8 cellular contexts compared by ENCODE assay signal in the genomic region with DNA sequence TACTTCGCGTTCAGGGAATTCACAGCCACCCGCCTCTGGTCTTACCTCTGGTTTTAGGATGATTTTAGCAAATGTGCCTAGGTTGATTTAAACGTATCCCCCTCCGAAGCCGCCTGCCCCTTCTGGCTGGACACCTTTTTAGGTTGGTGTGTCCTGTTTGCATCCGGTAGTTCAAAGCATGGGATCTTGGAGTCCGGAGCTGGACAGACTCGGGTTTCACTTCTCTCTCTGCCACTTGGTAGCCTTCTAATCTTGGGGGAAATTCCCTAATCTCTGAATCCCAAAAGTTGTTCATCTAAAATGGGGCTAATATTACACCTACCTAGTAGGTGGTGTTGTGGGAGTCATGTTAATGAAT. TPM values are rescaled to one million over a fixed set of nuclear protein-coding genes. Genes with fewer than 3 reads are reported as not detected.
A peak's percentile ranks its signal among the peaks of the same experiment; 100 is the strongest.
DNase-seq lines count a peak whose midpoint lies in the region; ATAC-seq and TF ChIP-seq lines count a peak whose summit lies in the region.

No MANE protein-coding gene starts in this region.

- TF ChIP-seq CTCF in CD14-positive monocyte (IDR thresholded peaks at IDR 0.05), result no peak
- no peak for TF ChIP-seq CTCF in esophagus squamous epithelium (IDR thresholded peaks at IDR 0.05)
- TF ChIP-seq CTCF in sigmoid colon (IDR thresholded peaks at IDR 0.05), result no peak

- peaks cover 0 to 6% (median 2%) of the 10 kb centered on the region in 3 donors for H3K27me3 Mint-ChIP-seq in CD14-positive monocyte (ENCODE audit: low read depth in 3 of 3)

- no peak for TF ChIP-seq EP300 in sigmoid colon (IDR thresholded peaks at IDR 0.05)

- peaks cover 44% of the 10 kb centered on the region for H3K4me1 Mint-ChIP-seq in CD14-positive monocyte

- H3K36me3 ChIP-seq in NT2/D1 (ENCODE audit: insufficient read depth, insufficient read length, low read length), result peaks cover 30% of the 10 kb centered on the region
- H3K36me3 ChIP-seq in esophagus squamous epithelium, result no peaks in the 10 kb centered on the region
- no peaks in the 10 kb centered on the region for H3K36me3 ChIP-seq in sigmoid colon

- intact Hi-C loops in CD14-positive monocyte (cut with micrococcal nuclease), result loop anchor here in 1 of 2 donors (5.0 kb wide), 1 partner anchor 37 kb away; no protein-coding TSS in a partner anchor
- intact Hi-C loops in esophagus squamous epithelium (cut with DNase I), result no loop called here
- intact Hi-C loops in sigmoid colon (cut with DNase I), result loop anchor here (5.0 kb wide), 2 partner anchors 187 to 347 kb away; partner anchors contain the start of gene HAPLN3

- peaks cover 0 to 12% (median 3%) of the 10 kb centered on the region in 7 donors for H3K9me3 Mint-ChIP-seq in CD14-positive monocyte

- peak overlapping the region; percentile 90 to 96 for H3K4me3 Mint-ChIP-seq in CD14-positive monocyte

- H3K27me3 ChIP-seq in NT2/D1 (ENCODE audit: insufficient read depth, insufficient read length) (peaks cover 3% of the 10 kb centered on the region), esophagus squamous epithelium (no peaks in the 10 kb centered on the region), sigmoid colon (no peaks in the 10 kb centered on the region)

- H3K4me1 ChIP-seq in NT2/D1 (ENCODE audit: insufficient read depth, insufficient read length) (peaks cover 3% of the 10 kb centered on the region), esophagus squamous epithelium (peaks cover 8 to 22% (median 11%) of the 10 kb centered on the region in 3 donors), sigmoid colon (peaks cover 0 to 18% (median 15%) of the 10 kb centered on the region in 4 donors)

- H3K9ac ChIP-seq in NT2/D1 (ENCODE audit: insufficient read length, low read depth), result peak overlapping the region; percentile 96

- peak overlapping the region; percentile 76 to 97 (median 90) for H3K27ac Mint-ChIP-seq in CD14-positive monocyte

- H3K36me3 Mint-ChIP-seq in CD14-positive monocyte, result peaks cover 14 to 18% of the 10 kb centered on the region in 2 donors

- DNase-seq in CD14-positive monocyte (ENCODE audit: low spot score) (no peak), NT2/D1 (ENCODE audit: low read depth, low spot score) (no peak), esophagus squamous epithelium (lab: John Stamatoyannopoulos, UW) (no peak), sigmoid colon (no peak), NCI-H226 (no peak), cerebellum (ENCODE audit: low spot score) (no peak), NAMALWA (ENCODE audit: low spot score) (no peak)

- peaks cover 10% of the 10 kb centered on the region; the same call in 1 of the 2 replicates for H3K9me3 ChIP-seq in NT2/D1 (ENCODE audit: insufficient read depth, low read length)
- no peaks in the 10 kb centered on the region for H3K9me3 ChIP-seq in esophagus squamous epithelium
- no peaks in the 10 kb centered on the region for H3K9me3 ChIP-seq in sigmoid colon

- WGBS in esophagus squamous epithelium, 2 donors, result 0% methylated on average over 8 of the region's 9 CpGs
- 1% methylated on average over 9 of the region's 9 CpGs for WGBS in sigmoid colon, 2 donors

- ATAC-seq in GM21576 (IDR thresholded peaks at IDR 0.05; ENCODE audit: unreplicated experiment), result peak; percentile 14

- TF ChIP-seq POLR2A in esophagus squamous epithelium (IDR thresholded peaks at IDR 0.05), result no peak
- no peak for TF ChIP-seq POLR2A in sigmoid colon (IDR thresholded peaks at IDR 0.05)

- H3K27ac ChIP-seq in esophagus squamous epithelium (peak overlapping the region in 3 of 4 donors; percentile 68 to 80 (median 72)), sigmoid colon (peak overlapping the region in 3 of 4 donors; percentile 58 to 66 (median 65))

- H3K4me3 ChIP-seq in NT2/D1 (ENCODE audit: insufficient read length, low read depth) (peak overlapping the region; percentile 92), esophagus squamous epithelium (peak overlapping the region; percentile 58 to 96 (median 81)), sigmoid colon (peak overlapping the region; percentile 53 to 79 (median 66))

RNA-seq across cellular contexts. Expression of gene FANCI, which starts 0.7 kb away (rescaled TPM):
- polyA plus RNA-seq in CD14-positive monocyte (1 to 10 TPM; 1.5 to 2.6 TPM), sigmoid colon (10 to 100 TPM in 1 of 3 donors, 1 to 10 TPM in 2; 2.3 to 16.0 (median 2.4) TPM)
- total RNA-seq in esophagus squamous epithelium (10 to 100 TPM in 3 of 4 donors, 1 to 10 TPM in 1; 5.0 to 32.3 (median 15.0) TPM), sigmoid colon (1 to 10 TPM; 2.0 to 5.2 (median 3.3) TPM), cerebellum (29.4 TPM)

RNA-seq across cellular contexts. Expression of gene RLBP1, which starts 23.1 kb away (rescaled TPM):
- polyA plus RNA-seq in CD14-positive monocyte (not detected), sigmoid colon (under 1 TPM in 1 of 3 donors, not detected in 2; 0.50 TPM)
- total RNA-seq in esophagus squamous epithelium (not detected), sigmoid colon (1 to 10 TPM in 2 of 4 donors, under 1 TPM in 1, not detected in 1; 0.27 to 6.6 (median 1.8) TPM), cerebellum (0.18 TPM)
